In genomic region chrX:51867626-51868025, GRCh38 we compare ENCODE assay signal across 16 cellular contexts. TPM values are rescaled to one million over a fixed set of nuclear protein-coding genes. Genes with fewer than 3 reads are reported as not detected.
DNase-seq lines count a peak whose midpoint lies in the region; ATAC-seq, FAIRE-seq and TF ChIP-seq lines count a peak whose summit lies in the region.
"Had no signal": no experiment of that assay in that cellular context is flagged by ENCODE, and none has a peak within 500 bp of the region (broad histone marks: within the 10 kb centered on the region; RNA-seq: fewer than 3 reads in every experiment).

No MANE protein-coding gene starts in this region.

- no peak overlapping the region for H3K27ac Mint-ChIP-seq in Calu3 (ENCODE audit: unreplicated experiment)
- H3K27ac Mint-ChIP-seq: CD4-positive, alpha-beta memory T cell had no signal

- H3K27me3 ChIP-seq in adipocyte (replicated peaks; ENCODE audit: control insufficient read depth, insufficient read depth, low read length) (no peaks in the 10 kb centered on the region), psoas muscle (ENCODE audit: insufficient read depth in 3 of 3, low read length in 2 of 3) (peaks cover 0 to 5% (median 0%) of the 10 kb centered on the region in 3 donors)

- TF ChIP-seq CTCF in psoas muscle (IDR thresholded peaks at IDR 0.05) (no peak), Calu3 (IDR thresholded peaks at IDR 0.05; ENCODE audit: unreplicated experiment) (no peak)

- H3K4me1 ChIP-seq in adipocyte (ENCODE audit: control insufficient read depth, insufficient read depth, low read length) (no peaks in the 10 kb centered on the region), psoas muscle (no peaks in the 10 kb centered on the region)

- FAIRE-seq in colon (lab: Jason Lieb, UNC): peak; percentile 41
- FAIRE-seq: G401.6, H1 had no signal

- H3K4me3 Mint-ChIP-seq in Calu3 (ENCODE audit: low read depth, unreplicated experiment): no peak overlapping the region
- H3K4me3 Mint-ChIP-seq: CD4-positive, alpha-beta memory T cell had no signal

- peak in 3 of 4 donors; percentile 59 to 81 (median 74) for ATAC-seq in psoas muscle

- H3K27me3 Mint-ChIP-seq in Calu3 (ENCODE audit: unreplicated experiment): no peaks in the 10 kb centered on the region
- H3K27me3 Mint-ChIP-seq: CD4-positive, alpha-beta memory T cell had no signal

- H3K9me3 Mint-ChIP-seq in Calu3 (ENCODE audit: low read depth, unreplicated experiment): peaks cover 9% of the 10 kb centered on the region

- H3K9me3 ChIP-seq in adipocyte (ENCODE audit: control insufficient read depth, low read length): peaks cover 17% of the 10 kb centered on the region
- no peaks in the 10 kb centered on the region for H3K9me3 ChIP-seq in psoas muscle

- no peaks in the 10 kb centered on the region for H3K36me3 Mint-ChIP-seq in Calu3 (ENCODE audit: insufficient read depth, unreplicated experiment)

- no peak overlapping the region for H3K27ac ChIP-seq in psoas muscle
- H3K27ac ChIP-seq: GM23248 had no signal

- H3K4me1 Mint-ChIP-seq in Calu3 (ENCODE audit: low read depth, unreplicated experiment): no peaks in the 10 kb centered on the region

- no TSS peak for BruUV-seq in Calu3 (replicated peaks; lab: Mats Ljungman, UMichigan)

- intact Hi-C loops in psoas muscle (cut with DNase I) (no loop called here), Calu3 (cut with micrococcal nuclease; ENCODE audit: unreplicated experiment) (no loop called here)

- DNase-seq in adipocyte (ENCODE audit: low read depth) (peak; percentile 27), psoas muscle (no peak), HUDEP-2 (lab: John Stamatoyannopoulos, UW; ENCODE audit: unreplicated experiment in 76 of 76) (no peak), Calu3 (no peak), superior temporal gyrus (ENCODE audit: extremely low spot score) (no peak)
- DNase-seq: C1 segment of cervical spinal cord; CD4-positive, alpha-beta memory T cell; COR-L47; DMS153; DND-41; GM23248; H7; HCEC 1CT had no signal

- H3K4me3 ChIP-seq in adipocyte (ENCODE audit: low read length): no peak overlapping the region
- H3K4me3 ChIP-seq in psoas muscle: no peak overlapping the region
- H3K4me3 ChIP-seq: GM23248 had no signal

- H3K36me3 ChIP-seq in adipocyte (ENCODE audit: control insufficient read depth, insufficient read depth, low read length, severe bottlenecking) (no peaks in the 10 kb centered on the region), psoas muscle (ENCODE audit: insufficient read depth in 1 of 2, low read depth in 1 of 2) (no peaks in the 10 kb centered on the region)

- CTCF ChIA-PET in Calu3 (lab: Charles Lee): no interaction called here

- WGBS in psoas muscle, 3 donors: 24 to 38% (median 30%) methylated on average over 1 of the region's 1 CpG

- no peak overlapping the region for H3K9ac ChIP-seq in adipocyte (ENCODE audit: low read length)
- H3K9ac ChIP-seq: GM23248 had no signal

RNA-seq across cellular contexts. Expression of gene MAGED1, which starts 25.8 kb away (rescaled TPM):
- 10 to 100 TPM; 17.9 to 78.1 (median 47.1) TPM for total RNA-seq in psoas muscle
- polyA plus RNA-seq in psoas muscle: 10 to 100 TPM; 15.2 to 16.9 (median 16.1) TPM
- total RNA-seq in Calu3 (2022): 107 and 109 TPM in 2 replicates
